34 cellular contexts compared by ENCODE assay signal in the genomic region with DNA sequence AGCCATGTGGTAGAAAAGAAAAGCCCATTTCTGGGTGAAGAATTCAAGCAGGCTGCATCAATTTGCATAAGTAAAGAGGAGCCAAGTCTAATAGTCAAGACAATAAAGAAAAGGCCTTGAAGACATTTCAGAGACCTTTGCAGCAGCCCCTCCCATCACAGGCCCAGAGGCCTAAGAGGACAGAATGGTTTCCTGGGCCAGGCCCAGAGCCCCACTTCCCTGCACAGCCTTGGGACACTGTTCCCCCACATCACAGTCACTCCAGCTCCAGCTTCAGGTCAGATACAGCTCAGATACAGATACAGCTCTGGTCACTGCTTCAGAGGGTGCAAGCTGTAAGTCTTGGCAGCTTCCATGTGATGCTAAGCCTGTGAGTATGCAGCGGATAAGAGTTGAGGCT. TPM values are rescaled to one million over a fixed set of nuclear protein-coding genes. Genes with fewer than 3 reads are reported as not detected.
"Had no signal": no experiment of that assay in that cellular context is flagged by ENCODE, and none has a peak within 500 bp of the region (broad histone marks: within the 10 kb centered on the region; RNA-seq: fewer than 3 reads in every experiment).

No MANE protein-coding gene starts in this region.

- H3K27ac Mint-ChIP-seq: activated B cell treated with CpG ODN at 0.5 μM for 24 hours; activated CD8-positive, alpha-beta T cell treated with anti-CD3 and anti-CD28 coated beads for 36 hours; activated naive CD8-positive, alpha-beta T cell treated with anti-CD3 and anti-CD28 coated beads for 36 hours; activated naive CD8-positive, alpha-beta T cell treated with anti-CD3 and anti-CD28 coated beads, Interleukin-2, amount 50 U/mL, for 24 hours; activated T-helper 17 cell treated with anti-CD3 and anti-CD28 coated beads, Interleukin-2, amount 50 U/mL, for 72 hours; brain; T-helper 17 cell; T-helper 2 cell treated with Interferon-gamma antibody and Interleukin-4, amounts not matched to agents 5 μg/mL and 100 μg/mL, for 36 hours had no signal

- H3K27ac ChIP-seq: adrenal gland, ascending aorta, breast epithelium, cardiac muscle cell, colonic mucosa, esophagus muscularis mucosa, foreskin keratinocyte, gastrocnemius medialis, heart left ventricle, WERI-Rb-1 had no signal

- H3K9me3 ChIP-seq: colonic mucosa, gastrocnemius medialis had no signal

- H3K36me3 ChIP-seq: adrenal gland, breast epithelium, cardiac muscle cell, colonic mucosa, gastrocnemius medialis, WERI-Rb-1 had no signal

- H3K4me3 ChIP-seq: adrenal gland, ascending aorta, breast epithelium, cardiac muscle cell, colonic mucosa, esophagus muscularis mucosa, gastrocnemius medialis, heart left ventricle had no signal

- H3K4me1 Mint-ChIP-seq: activated B cell treated with CpG ODN at 0.5 μM for 24 hours, brain, T-helper 17 cell had no signal

- ATAC-seq: activated CD4-positive, CD25-positive, alpha-beta regulatory T cell treated with anti-CD3 and anti-CD28 coated beads, Interleukin-2, amount 50 U/mL, for 24 hours; activated CD8-positive, alpha-beta T cell treated with anti-CD3 and anti-CD28 coated beads for 36 hours; activated naive CD8-positive, alpha-beta T cell treated with anti-CD3 and anti-CD28 coated beads, Interleukin-2, amount 50 U/mL, for 24 hours; activated T-cell treated with anti-CD3 and anti-CD28 coated beads, Interleukin-2, amount 50 U/mL, for 4 hours; activated T-helper 17 cell treated with anti-CD3 and anti-CD28 coated beads, Interleukin-2, amount 50 U/mL, for 72 hours; foreskin keratinocyte; gastrocnemius medialis; heart left ventricle; T-helper 17 cell had no signal

- H3K27me3 Mint-ChIP-seq: activated B cell treated with CpG ODN at 0.5 μM for 24 hours; activated CD8-positive, alpha-beta T cell treated with anti-CD3 and anti-CD28 coated beads for 36 hours; activated naive CD8-positive, alpha-beta T cell treated with anti-CD3 and anti-CD28 coated beads for 36 hours; activated naive CD8-positive, alpha-beta T cell treated with anti-CD3 and anti-CD28 coated beads, Interleukin-2, amount 50 U/mL, for 24 hours; activated T-helper 17 cell treated with anti-CD3 and anti-CD28 coated beads, Interleukin-2, amount 50 U/mL, for 72 hours; brain; T-helper 17 cell had no signal

- H3K27me3 ChIP-seq: adrenal gland, ascending aorta, breast epithelium, cardiac muscle cell, colonic mucosa, esophagus muscularis mucosa, foreskin keratinocyte, gastrocnemius medialis, heart left ventricle had no signal

- H3K4me3 Mint-ChIP-seq: activated B cell treated with CpG ODN at 0.5 μM for 24 hours; activated CD8-positive, alpha-beta T cell treated with anti-CD3 and anti-CD28 coated beads for 36 hours; activated naive CD8-positive, alpha-beta T cell treated with anti-CD3 and anti-CD28 coated beads for 36 hours; activated naive CD8-positive, alpha-beta T cell treated with anti-CD3 and anti-CD28 coated beads, Interleukin-2, amount 50 U/mL, for 24 hours; activated T-cell treated with anti-CD3 and anti-CD28 coated beads, Interleukin-2, amount 50 U/mL, for 4 hours; activated T-helper 17 cell treated with anti-CD3 and anti-CD28 coated beads, Interleukin-2, amount 50 U/mL, for 72 hours; brain; T-helper 17 cell; T-helper 2 cell treated with Interferon-gamma antibody and Interleukin-4, amounts not matched to agents 5 μg/mL and 100 μg/mL, for 36 hours had no signal

- H3K4me1 ChIP-seq: adrenal gland, ascending aorta, breast epithelium, colonic mucosa, esophagus muscularis mucosa, foreskin keratinocyte, gastrocnemius medialis, heart left ventricle had no signal

- DNase-seq: activated B cell treated with CpG ODN at 0.5 μM for 24 hours; activated CD4-positive, alpha-beta T cell treated with anti-CD3 and anti-CD28 coated beads for 48 hours; activated CD4-positive, alpha-beta T cell treated with anti-CD3 and anti-CD28 coated beads, Interleukin-2, amount 50 U/mL, for 1 hour; activated CD4-positive, alpha-beta T cell treated with anti-CD3 and anti-CD28 coated beads, Interleukin-2, amount 50 U/mL, for 48 hours; activated CD8-positive, alpha-beta memory T cell treated with anti-CD3 and anti-CD28 coated beads for 24 hours; activated CD8-positive, alpha-beta T cell treated with anti-CD3 and anti-CD28 coated beads for 36 hours; activated effector memory CD4-positive, alpha-beta T cell treated with Interleukin-2 at 50 U/mL for 16 hours; activated gamma-delta T cell treated with Interleukin-2 at 50 U/mL for 16 hours; activated naive CD4-positive, alpha-beta T cell treated with anti-CD3 and anti-CD28 coated beads, Interleukin-2, amount 50 U/mL, for 16 hours; activated naive CD4-positive, alpha-beta T cell treated with Interleukin-2 at 50 U/mL for 16 hours; activated naive CD8-positive, alpha-beta T cell treated with anti-CD3 and anti-CD28 coated beads for 36 hours; activated naive CD8-positive, alpha-beta T cell treated with anti-CD3 and anti-CD28 coated beads, Interleukin-2, amount 50 U/mL, for 24 hours; activated T-cell treated with anti-CD3 and anti-CD28 coated beads, Interleukin-2, amount 50 U/mL, for 4 hours; adrenal gland; amygdala; central memory CD4-positive, alpha-beta T cell; cerebellar nuclear complex; colonic mucosa; effector CD8-positive, alpha-beta T cell; foreskin keratinocyte; gastrocnemius medialis; glutamatergic neuron; heart left ventricle; T-helper 17 cell; T1000; WERI-Rb-1 had no signal

RNA-seq across cellular contexts. Expression of a gene that starts 29.1 kb away (rescaled TPM):
- total RNA-seq: ascending aorta had no signal

RNA-seq across cellular contexts. Expression of a gene that starts 41.7 kb away (rescaled TPM):
- total RNA-seq: cardiac muscle cell had no signal
- polyA plus RNA-seq: cardiac muscle cell had no signal
